1 cellular context compared by ENCODE assay signal in the genomic region with DNA sequence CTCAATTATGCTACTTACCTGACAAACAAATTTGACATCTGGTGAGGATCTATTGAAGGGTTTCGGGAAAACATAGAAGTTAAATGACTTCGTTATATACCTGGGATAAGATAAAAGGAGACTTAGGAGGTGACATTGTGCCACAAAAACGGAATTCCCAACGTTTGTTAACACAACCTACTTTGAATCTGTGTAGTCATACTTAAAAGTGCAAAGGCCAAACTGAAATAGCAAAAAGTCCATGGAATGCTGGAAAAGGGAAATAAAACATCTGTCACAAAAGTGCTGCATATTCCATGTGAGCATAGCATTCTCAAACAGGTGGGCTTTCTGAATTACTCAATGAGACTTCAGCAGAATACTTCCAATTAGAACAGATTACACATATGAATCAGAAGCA.
TF ChIP-seq lines count a peak whose summit lies in the region.

No MANE protein-coding gene starts in this region.

TF ChIP-seq in GM12878, 131 proteins besides CTCF, POLR2A, EP300 and RAD21:
- TF ChIP-seq, protein P1, sequence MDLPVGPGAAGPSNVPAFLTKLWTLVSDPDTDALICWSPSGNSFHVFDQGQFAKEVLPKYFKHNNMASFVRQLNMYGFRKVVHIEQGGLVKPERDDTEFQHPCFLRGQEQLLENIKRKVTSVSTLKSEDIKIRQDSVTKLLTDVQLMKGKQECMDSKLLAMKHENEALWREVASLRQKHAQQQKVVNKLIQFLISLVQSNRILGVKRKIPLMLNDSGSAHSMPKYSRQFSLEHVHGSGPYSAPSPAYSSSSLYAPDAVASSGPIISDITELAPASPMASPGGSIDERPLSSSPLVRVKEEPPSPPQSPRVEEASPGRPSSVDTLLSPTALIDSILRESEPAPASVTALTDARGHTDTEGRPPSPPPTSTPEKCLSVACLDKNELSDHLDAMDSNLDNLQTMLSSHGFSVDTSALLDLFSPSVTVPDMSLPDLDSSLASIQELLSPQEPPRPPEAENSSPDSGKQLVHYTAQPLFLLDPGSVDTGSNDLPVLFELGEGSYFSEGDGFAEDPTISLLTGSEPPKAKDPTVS (IDR thresholded peaks at IDR 0.05; ENCODE audit: low read depth, low read length): no peak
- TF ChIP-seq RUNX3 (IDR thresholded peaks at IDR 0.05; ENCODE audit: low read length): no peak
- no peak for TF ChIP-seq BMI1 (IDR thresholded peaks at IDR 0.05; ENCODE audit: borderline replicate concordance)
- no peak for TF ChIP-seq TCF7 (IDR thresholded peaks at IDR 0.05; ENCODE audit: borderline replicate concordance)
- TF ChIP-seq IKZF1 (conservative IDR thresholded peaks at IDR 0.05): no peak
- TF ChIP-seq, protein P2, sequence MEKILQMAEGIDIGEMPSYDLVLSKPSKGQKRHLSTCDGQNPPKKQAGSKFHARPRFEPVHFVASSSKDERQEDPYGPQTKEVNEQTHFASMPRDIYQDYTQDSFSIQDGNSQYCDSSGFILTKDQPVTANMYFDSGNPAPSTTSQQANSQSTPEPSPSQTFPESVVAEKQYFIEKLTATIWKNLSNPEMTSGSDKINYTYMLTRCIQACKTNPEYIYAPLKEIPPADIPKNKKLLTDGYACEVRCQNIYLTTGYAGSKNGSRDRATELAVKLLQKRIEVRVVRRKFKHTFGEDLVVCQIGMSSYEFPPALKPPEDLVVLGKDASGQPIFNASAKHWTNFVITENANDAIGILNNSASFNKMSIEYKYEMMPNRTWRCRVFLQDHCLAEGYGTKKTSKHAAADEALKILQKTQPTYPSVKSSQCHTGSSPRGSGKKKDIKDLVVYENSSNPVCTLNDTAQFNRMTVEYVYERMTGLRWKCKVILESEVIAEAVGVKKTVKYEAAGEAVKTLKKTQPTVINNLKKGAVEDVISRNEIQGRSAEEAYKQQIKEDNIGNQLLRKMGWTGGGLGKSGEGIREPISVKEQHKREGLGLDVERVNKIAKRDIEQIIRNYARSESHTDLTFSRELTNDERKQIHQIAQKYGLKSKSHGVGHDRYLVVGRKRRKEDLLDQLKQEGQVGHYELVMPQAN (conservative IDR thresholded peaks at IDR 0.05): no peak
- TF ChIP-seq KLF5 (IDR thresholded peaks at IDR 0.05; ENCODE audit: partially characterized antibody): no peak
- no peak for TF ChIP-seq SMAD5 (IDR thresholded peaks at IDR 0.05; ENCODE audit: low read depth)
- TF ChIP-seq ZBTB33 (IDR thresholded peaks at IDR 0.05): no peak
- no peak for TF ChIP-seq NR2C1 (IDR thresholded peaks at IDR 0.05)
- TF ChIP-seq PAX8 (IDR thresholded peaks at IDR 0.05): no peak
- TF ChIP-seq BCL11A (IDR thresholded peaks at IDR 0.05; ENCODE audit: low read depth, low read length): no peak
- TF ChIP-seq MEF2A (IDR thresholded peaks at IDR 0.05; ENCODE audit: insufficient read depth, low read depth, low read length): no peak
